In genomic region chr12:124168016-124168415, GRCh38 we compare ENCODE assay signal across 28 cellular contexts.
"Had no signal": no experiment of that assay in that cellular context is flagged by ENCODE, and none has a peak within 500 bp of the region (broad histone marks: within the 10 kb centered on the region; RNA-seq: fewer than 3 reads in every experiment).

No MANE protein-coding gene starts in this region.

- ATAC-seq: activated T-cell treated with anti-CD3 and anti-CD28 coated beads, Interleukin-2, amount 50 U/mL, for 4 hours; body of pancreas; Panc1 had no signal

- H3K27ac Mint-ChIP-seq: activated B cell treated with CpG ODN at 0.5 μM for 24 hours; activated CD4-positive, alpha-beta memory T cell treated with anti-CD3 and anti-CD28 coated beads for 36 hours; activated naive CD4-positive, alpha-beta T cell treated with anti-CD3 and anti-CD28 coated beads, Interleukin-2, amount 50 U/mL, for 24 hours; activated T-helper 1 cell treated with anti-CD3 and anti-CD28 coated beads, Interleukin-12 subunit alpha, Interleukin-12 subunit beta, Interleukin-2, Interleukin-4 antibody, amounts not matched to agents 30 ng/mL and 10 ng/mL and 1 ng/mL, durations not matched to agents 14 hours and 24 hours and 36 hours; T-helper 1 cell treated with Interleukin-12 subunit alpha and Interleukin-12 subunit beta and Interleukin-4 antibody, amounts not matched to agents 30 μg/mL and 1 μg/mL, for 36 hours had no signal

- H3K27me3 ChIP-seq: adrenal gland, body of pancreas, SJSA1 had no signal

- H3K9me3 Mint-ChIP-seq: activated CD4-positive, alpha-beta memory T cell treated with anti-CD3 and anti-CD28 coated beads for 36 hours; activated naive CD4-positive, alpha-beta T cell treated with anti-CD3 and anti-CD28 coated beads, Interleukin-2, amount 50 U/mL, for 24 hours; activated T-cell treated with anti-CD3 and anti-CD28 coated beads, Interleukin-2, amount 50 U/mL, for 4 hours; T-helper 1 cell treated with Interleukin-12 subunit alpha and Interleukin-12 subunit beta and Interleukin-4 antibody, amounts not matched to agents 30 μg/mL and 1 μg/mL, for 36 hours had no signal

- H3K4me1 ChIP-seq: adrenal gland, body of pancreas had no signal

- H3K9me3 ChIP-seq: adrenal gland, body of pancreas, SJSA1, SK-N-SH had no signal

- H3K36me3 Mint-ChIP-seq: activated CD4-positive, alpha-beta memory T cell treated with anti-CD3 and anti-CD28 coated beads for 36 hours; activated naive CD4-positive, alpha-beta T cell treated with anti-CD3 and anti-CD28 coated beads, Interleukin-2, amount 50 U/mL, for 24 hours had no signal

- DNase-seq: activated B cell treated with CpG ODN at 0.5 μM for 24 hours; activated CD4-positive, alpha-beta memory T cell treated with anti-CD3 and anti-CD28 coated beads for 36 hours; activated CD4-positive, alpha-beta T cell treated with anti-CD3 and anti-CD28 coated beads for 4 hours; activated CD4-positive, alpha-beta T cell treated with anti-CD3 and anti-CD28 coated beads, Interleukin-2, amount 50 U/mL, for 1 hour; activated CD4-positive, CD25-positive, alpha-beta regulatory T cell treated with anti-CD3 and anti-CD28 coated beads, Interleukin-2, amount 50 U/mL, for 72 hours; activated CD8-positive, alpha-beta memory T cell treated with anti-CD3 and anti-CD28 coated beads, Interleukin-2, amount 50 U/mL, for 4 hours; activated naive CD4-positive, alpha-beta T cell; activated T-cell treated with anti-CD3 and anti-CD28 coated beads for 4 hours; activated T-cell treated with anti-CD3 and anti-CD28 coated beads, Interleukin-2, amount 50 U/mL, for 4 hours; adrenal gland; body of pancreas; central memory CD4-positive, alpha-beta T cell; NCI-H1105 treated with DMSO at 0.1 percent for 48 hours; NCI-H1436; NCI-H1694; NCI-H1930; NCI-H2081 treated with DMSO at 0.1 percent for 48 hours; NCI-H226; NCI-H446 treated with DMSO at 0.1 percent for 48 hours; NCI-H524; SHP77 treated with DMSO at 0.1 percent for 48 hours; SK-N-SH had no signal

- H3K36me3 ChIP-seq: adrenal gland, SJSA1 had no signal

- H3K27ac ChIP-seq: adrenal gland, body of pancreas, SJSA1, VCaP had no signal

- H3K4me3 ChIP-seq: adrenal gland, body of pancreas, SJSA1 had no signal
